Comparison of ENCODE assay signal across 9 cellular contexts in the genomic region with DNA sequence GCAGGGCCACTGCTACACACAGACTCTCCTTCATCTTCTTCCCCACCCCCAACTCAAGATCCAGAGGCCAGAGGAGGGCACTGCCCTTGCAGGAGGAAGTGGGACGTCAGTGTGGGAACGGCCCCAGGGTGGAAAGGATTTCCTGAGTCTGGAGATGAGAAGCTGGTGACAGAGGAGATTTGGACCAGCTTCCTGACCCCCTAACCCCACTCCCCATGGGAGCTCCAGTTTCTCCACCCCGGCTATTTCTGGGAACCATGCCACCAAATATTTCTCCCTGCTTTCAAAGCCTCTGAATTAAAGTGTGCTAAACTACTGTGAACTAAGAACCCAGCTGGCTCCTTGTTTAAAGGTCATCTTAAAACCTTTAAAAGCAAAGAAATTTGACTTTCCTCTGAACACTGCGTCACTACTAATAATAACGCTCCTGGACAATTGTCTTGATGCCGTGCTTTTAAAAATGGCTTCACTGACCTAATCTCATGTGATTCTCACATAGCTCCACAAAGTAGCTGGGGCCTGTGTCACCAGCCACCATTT. TPM values are rescaled to one million over a fixed set of nuclear protein-coding genes. Genes with fewer than 3 reads are reported as not detected.
DNase-seq lines count a peak whose midpoint lies in the region; ATAC-seq and TF ChIP-seq lines count a peak whose summit lies in the region.
"Had no signal": no experiment of that assay in that cellular context is flagged by ENCODE, and none has a peak within 500 bp of the region (broad histone marks: within the 10 kb centered on the region; RNA-seq: fewer than 3 reads in every experiment).

No MANE protein-coding gene starts in this region.

- no peaks in the 10 kb centered on the region for H4K20me1 ChIP-seq in BLaER1

- 18% methylated on average over 6 of the region's 6 CpGs for WGBS in prostate gland

- H3K4me1 ChIP-seq in BLaER1 (peaks cover 84% of the 10 kb centered on the region), prostate gland (replicated peaks) (peaks cover 3% of the 10 kb centered on the region)

- H3K4me3 ChIP-seq in BLaER1 = peak overlapping the region; percentile 24; the same call in 1 of the 2 replicates
- H3K4me3 ChIP-seq in prostate gland = no peak overlapping the region

- ATAC-seq in SK-N-SH treated with all-trans-retinoic acid at 6 μM for 48 hours = peak; percentile 87
- no peak for ATAC-seq in activated CD4-positive, CD25-positive, alpha-beta regulatory T cell treated with anti-CD3 and anti-CD28 coated beads, Interleukin-2, amount 50 U/mL, for 24 hours
- no peak for ATAC-seq in HG03342 (IDR thresholded peaks at IDR 0.05; ENCODE audit: unreplicated experiment)
- ATAC-seq in GM21447 (IDR thresholded peaks at IDR 0.05; ENCODE audit: unreplicated experiment) = no peak

- TF ChIP-seq CTCF in prostate gland (IDR thresholded peaks at IDR 0.05) = no peak

- peak overlapping the region; percentile 82 for H3K4me2 ChIP-seq in BLaER1

- intact Hi-C loops in head of caudate nucleus (cut with DNase I) (no loop called here), prostate gland (cut with DNase I) (no loop called here)

- H3K9me3 ChIP-seq in BLaER1 (peaks cover 11% of the 10 kb centered on the region; the same call in 1 of the 2 replicates), prostate gland (no peaks in the 10 kb centered on the region)

- TF ChIP-seq POLR2A in prostate gland (IDR thresholded peaks at IDR 0.05) = no peak

- DNase-seq in head of caudate nucleus = peak in 31 of 42 donors; percentile 4 to 61 (median 27)
- peak; percentile 9 for DNase-seq in prostate gland (ENCODE audit: low spot score)
- no peak for DNase-seq in NCI-H146 treated with DMSO at 0.1 percent for 48 hours (lab: John Stamatoyannopoulos, UW; ENCODE audit: unreplicated experiment)
- DNase-seq: NCI-H446 had no signal

- H3K36me3 ChIP-seq in BLaER1 = no peaks in the 10 kb centered on the region
- no peaks in the 10 kb centered on the region for H3K36me3 ChIP-seq in prostate gland

- peak overlapping the region; percentile 49 for H3K9ac ChIP-seq in BLaER1

- H3K27me3 ChIP-seq in BLaER1 = no peaks in the 10 kb centered on the region
- no peaks in the 10 kb centered on the region for H3K27me3 ChIP-seq in prostate gland (replicated peaks; ENCODE audit: insufficient read depth)

- H3K27ac ChIP-seq in BLaER1 (peak overlapping the region; percentile 77), prostate gland (peak overlapping the region; percentile 26 to 63)

TF ChIP-seq in SK-N-SH treated with all-trans-retinoic acid at 6 μM for 48 hours, 23 proteins besides CTCF, POLR2A, EP300 and RAD21:
- TF ChIP-seq, protein P1, sequence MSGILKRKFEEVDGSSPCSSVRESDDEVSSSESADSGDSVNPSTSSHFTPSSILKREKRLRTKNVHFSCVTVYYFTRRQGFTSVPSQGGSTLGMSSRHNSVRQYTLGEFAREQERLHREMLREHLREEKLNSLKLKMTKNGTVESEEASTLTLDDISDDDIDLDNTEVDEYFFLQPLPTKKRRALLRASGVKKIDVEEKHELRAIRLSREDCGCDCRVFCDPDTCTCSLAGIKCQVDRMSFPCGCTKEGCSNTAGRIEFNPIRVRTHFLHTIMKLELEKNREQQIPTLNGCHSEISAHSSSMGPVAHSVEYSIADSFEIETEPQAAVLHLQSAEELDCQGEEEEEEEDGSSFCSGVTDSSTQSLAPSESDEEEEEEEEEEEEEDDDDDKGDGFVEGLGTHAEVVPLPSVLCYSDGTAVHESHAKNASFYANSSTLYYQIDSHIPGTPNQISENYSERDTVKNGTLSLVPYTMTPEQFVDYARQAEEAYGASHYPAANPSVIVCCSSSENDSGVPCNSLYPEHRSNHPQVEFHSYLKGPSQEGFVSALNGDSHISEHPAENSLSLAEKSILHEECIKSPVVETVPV (CRISPR knock-in tag; IDR thresholded peaks at IDR 0.05) = no peak
- TF ChIP-seq POU6F1 (CRISPR knock-in tag; IDR thresholded peaks at IDR 0.05; ENCODE audit: borderline replicate concordance, low read depth) = 0 out of 2 replicates have a peak, but pooled peaks have one; percentile 30
TF ChIP-seq in SK-N-SH treated with all-trans-retinoic acid at 6 μM for 48 hours: peak in this region for 1.

RNA-seq across cellular contexts. Expression of gene CWC15, which starts 46.6 kb away (rescaled TPM):
- total RNA-seq in prostate gland = 10 to 100 TPM; 33.6 to 43.8 TPM

RNA-seq across cellular contexts. Expression of gene KDM4D, which starts 46.7 kb away (rescaled TPM):
- 1 to 10 TPM; 2.6 to 9.9 TPM for total RNA-seq in prostate gland
